ENCODE assay signal across 15 cellular contexts in the genomic region with DNA sequence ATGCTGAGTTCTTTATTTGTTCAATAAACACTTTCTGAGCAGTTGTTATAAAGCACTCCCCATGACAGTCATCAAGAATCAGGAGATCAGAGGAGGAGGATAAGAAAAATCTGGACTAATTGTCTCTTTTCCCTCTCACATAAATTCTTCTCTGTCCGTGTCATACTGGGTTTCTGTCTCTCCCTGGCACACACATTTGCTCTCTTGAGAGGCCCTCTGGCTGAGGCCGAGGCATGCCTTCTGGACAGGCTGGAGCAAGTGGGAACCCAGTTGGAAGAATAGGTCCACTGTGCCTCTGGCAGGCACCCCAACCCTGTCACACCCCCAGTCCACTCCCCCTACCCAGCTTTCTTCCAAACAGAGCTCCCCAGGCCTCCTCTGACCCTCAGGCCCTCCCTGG.
DNase-seq lines count a peak whose midpoint lies in the region; ATAC-seq and TF ChIP-seq lines count a peak whose summit lies in the region.
"Had no signal": no experiment of that assay in that cellular context is flagged by ENCODE, and none has a peak within 500 bp of the region (broad histone marks: within the 10 kb centered on the region; RNA-seq: fewer than 3 reads in every experiment).

No MANE protein-coding gene starts in this region.

- H3K9me3 ChIP-seq in right cardiac atrium (ENCODE audit: control insufficient read depth, low read length) = no peaks in the 10 kb centered on the region
- H3K9me3 ChIP-seq in psoas muscle = no peaks in the 10 kb centered on the region
- H3K9me3 ChIP-seq: transverse colon had no signal

- H3K27me3 ChIP-seq in right cardiac atrium (ENCODE audit: control insufficient read depth, insufficient read depth) (no peaks in the 10 kb centered on the region), psoas muscle (ENCODE audit: insufficient read depth in 3 of 3, low read length in 2 of 3) (peaks cover 0 to 6% (median 0%) of the 10 kb centered on the region in 3 donors)

- ATAC-seq in Right ventricle myocardium superior (ENCODE audit: poor library complexity) (peak; percentile 37), Right ventricle myocardium inferior (no peak), right cardiac atrium (peak; percentile 28 to 29), HG02981 (IDR thresholded peaks at IDR 0.05; ENCODE audit: unreplicated experiment) (no peak), psoas muscle (no peak)
- no peak for ATAC-seq in stimulated activated memory B cell treated with anti-CD40 and anti-IgM and Interleukin-4, amounts not matched to agents 10 μg/mL and 1 μg/mL and 100 μg/mL, for 72 hours

- peaks cover 3% of the 10 kb centered on the region for H3K4me1 ChIP-seq in right cardiac atrium (ENCODE audit: control insufficient read depth, insufficient read depth, low read length)
- no peaks in the 10 kb centered on the region for H3K4me1 ChIP-seq in psoas muscle

- H3K4me1 Mint-ChIP-seq in stimulated activated memory B cell treated with anti-CD40 and anti-IgM and Interleukin-4, amounts not matched to agents 10 μg/mL and 1 μg/mL and 100 μg/mL, for 72 hours = peaks cover 49% of the 10 kb centered on the region

- DNase-seq in Right ventricle myocardium superior (no peak), Right ventricle myocardium inferior (ENCODE audit: missing footprints) (no peak), NCI-H226 (peak; percentile 55), right cardiac atrium (no peak), GOT3 (lab: John Stamatoyannopoulos, UW) (no peak), psoas muscle (no peak)
- DNase-seq: DMS153; foreskin melanocyte; NCI-H1092 treated with DMSO at 0.1 percent for 48 hours; NK-92 treated with Interleukin-12 subunit alpha and Interleukin-12 subunit beta, amount 100 ng/mL, for 24 hours; SHP77 treated with DMSO at 0.1 percent for 48 hours had no signal

- H3K4me3 ChIP-seq in right cardiac atrium (ENCODE audit: low read length) = no peak overlapping the region
- no peak overlapping the region for H3K4me3 ChIP-seq in psoas muscle
- H3K4me3 ChIP-seq: lung, transverse colon had no signal

- TF ChIP-seq CTCF in psoas muscle (IDR thresholded peaks at IDR 0.05) = no peak

- H3K4me3 Mint-ChIP-seq in stimulated activated memory B cell treated with anti-CD40 and anti-IgM and Interleukin-4, amounts not matched to agents 10 μg/mL and 1 μg/mL and 100 μg/mL, for 72 hours = peak overlapping the region; percentile 6

- WGBS in right cardiac atrium = 34% methylated on average over 2 of the region's 2 CpGs
- WGBS in psoas muscle, 3 donors = 72 to 84% (median 74%) methylated on average over 2 of the region's 2 CpGs

- no peak overlapping the region for H3K27ac ChIP-seq in right cardiac atrium (ENCODE audit: low read length)
- no peak overlapping the region for H3K27ac ChIP-seq in psoas muscle
- H3K27ac ChIP-seq: transverse colon had no signal

- peak overlapping the region; percentile 50 for H3K27ac Mint-ChIP-seq in stimulated activated memory B cell treated with anti-CD40 and anti-IgM and Interleukin-4, amounts not matched to agents 10 μg/mL and 1 μg/mL and 100 μg/mL, for 72 hours

- H3K36me3 Mint-ChIP-seq in stimulated activated memory B cell treated with anti-CD40 and anti-IgM and Interleukin-4, amounts not matched to agents 10 μg/mL and 1 μg/mL and 100 μg/mL, for 72 hours = no peaks in the 10 kb centered on the region

- intact Hi-C loops in Right ventricle myocardium superior (cut with DNase I) (no loop called here), Right ventricle myocardium inferior (cut with DNase I) (no loop called here), right cardiac atrium (cut with DNase I) (no loop called here), psoas muscle (cut with DNase I) (no loop called here)

- peaks cover 41% of the 10 kb centered on the region for H3K27me3 Mint-ChIP-seq in stimulated activated memory B cell treated with anti-CD40 and anti-IgM and Interleukin-4, amounts not matched to agents 10 μg/mL and 1 μg/mL and 100 μg/mL, for 72 hours

- H3K36me3 ChIP-seq in psoas muscle (ENCODE audit: insufficient read depth in 1 of 2, low read depth in 1 of 2) = no peaks in the 10 kb centered on the region
- H3K36me3 ChIP-seq: transverse colon had no signal

- no peaks in the 10 kb centered on the region for H3K9me3 Mint-ChIP-seq in stimulated activated memory B cell treated with anti-CD40 and anti-IgM and Interleukin-4, amounts not matched to agents 10 μg/mL and 1 μg/mL and 100 μg/mL, for 72 hours

Comparison
In these comparisons a context has a peak if more than half of its experiments do, and no peak if none do; other contexts are left out.
1. ATAC-seq: peak in Right ventricle myocardium superior (single experiment) and right cardiac atrium (2 of 2); none in Right ventricle myocardium inferior (single experiment), stimulated activated memory B cell treated with anti-CD40 and anti-IgM and Interleukin-4, amounts not matched to agents 10 μg/mL and 1 μg/mL and 100 μg/mL, for 72 hours (single experiment), HG02981 (single experiment) and psoas muscle (0 of 4).